In the genomic region with DNA sequence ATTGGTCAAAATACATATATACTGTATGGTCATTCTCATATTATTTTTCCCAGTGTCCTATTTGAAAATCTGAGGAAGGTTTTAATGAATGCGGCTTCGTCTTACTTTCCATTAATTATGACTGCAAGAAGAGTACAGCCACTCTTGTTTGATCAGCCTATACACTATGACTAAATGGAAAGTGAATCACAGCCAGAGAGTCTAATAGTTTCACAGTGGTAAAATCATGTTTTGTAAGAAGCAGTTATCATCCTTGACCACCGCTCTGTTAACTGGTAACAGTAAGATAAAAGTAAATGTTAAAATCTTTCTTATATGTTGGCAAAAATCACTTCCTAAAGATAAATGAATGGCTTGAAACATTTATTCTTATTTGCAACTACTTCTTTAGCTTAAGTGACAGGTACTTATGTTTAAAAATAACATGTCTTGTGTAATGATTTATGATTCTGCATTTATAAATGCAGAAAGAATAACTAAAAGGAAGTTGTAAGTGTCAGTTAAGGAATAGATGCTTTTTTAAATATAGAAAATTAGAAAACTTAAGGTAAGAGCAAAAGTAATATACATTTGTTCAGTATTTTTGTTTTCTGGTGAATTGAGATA, we compare ENCODE assay signal across 12 cellular contexts. TPM values are rescaled to one million over a fixed set of nuclear protein-coding genes. Genes with fewer than 3 reads are reported as not detected.
DNase-seq lines count a peak whose midpoint lies in the region; ATAC-seq, FAIRE-seq and TF ChIP-seq lines count a peak whose summit lies in the region.
"Had no signal": no experiment of that assay in that cellular context is flagged by ENCODE, and none has a peak within 500 bp of the region (broad histone marks: within the 10 kb centered on the region; RNA-seq: fewer than 3 reads in every experiment).

No MANE protein-coding gene starts in this region.

- no peak for DNase-seq in GM19239 (ENCODE audit: insufficient read length, low spot score)
- peak; percentile 50 for DNase-seq in dedifferentiated amniotic fluid mesenchymal stem cell (ENCODE audit: extremely low spot score)
- DNase-seq in stimulated activated CD4-positive, alpha-beta T cell treated with anti-CD3 and anti-CD28 coated beads, Interleukin-2, amount 100 ng/mL, for 48 hours: no peak
- no peak for DNase-seq in left lobe of liver (ENCODE audit: low spot score)
- DNase-seq in natural killer cell treated with Interleukin-12 subunit alpha and Interleukin-12 subunit beta and Interleukin-15 and Interleukin-18, amount 100 ng/mL, for 72 hours (ENCODE audit: low spot score): no peak
- DNase-seq in D721Med (ENCODE audit: insufficient read length, low spot score): no peak
- DNase-seq: activated effector memory CD4-positive, alpha-beta T cell treated with Interleukin-2 at 50 U/mL for 16 hours; DND-41; SJCRH30 had no signal

- H3K4me3 ChIP-seq in ACC112 (ENCODE audit: low read depth, low read length): peak overlapping the region; percentile 62
- H3K4me3 ChIP-seq: SJCRH30 had no signal

- no peaks in the 10 kb centered on the region for H3K27me3 Mint-ChIP-seq in natural killer cell treated with Interleukin-12 subunit alpha and Interleukin-12 subunit beta and Interleukin-15 and Interleukin-18, amount 100 ng/mL, for 72 hours

- H3K4me1 ChIP-seq in ACC112 (ENCODE audit: control insufficient read depth, insufficient read depth, low read length, unreplicated experiment): peaks cover 43% of the 10 kb centered on the region

- peak; percentile 61 for ATAC-seq in HG03460 (IDR thresholded peaks at IDR 0.05; ENCODE audit: unreplicated experiment)
- no peak for ATAC-seq in left lobe of liver
- ATAC-seq in natural killer cell treated with Interleukin-12 subunit alpha and Interleukin-12 subunit beta and Interleukin-15 and Interleukin-18, amount 100 ng/mL, for 72 hours: no peak

- no peaks in the 10 kb centered on the region for H3K9me3 Mint-ChIP-seq in natural killer cell treated with Interleukin-12 subunit alpha and Interleukin-12 subunit beta and Interleukin-15 and Interleukin-18, amount 100 ng/mL, for 72 hours

- H3K27ac ChIP-seq in ACC112 (ENCODE audit: low read depth, low read length): peak overlapping the region; percentile 88
- H3K27ac ChIP-seq: HL-60, SJCRH30 had no signal

- H3K27me3 ChIP-seq in ACC112 (ENCODE audit: insufficient read depth, low read length): no peaks in the 10 kb centered on the region
- H3K27me3 ChIP-seq: SJCRH30 had no signal

- peaks cover 6 to 16% of the 10 kb centered on the region in 2 donors for H3K4me1 Mint-ChIP-seq in natural killer cell treated with Interleukin-12 subunit alpha and Interleukin-12 subunit beta and Interleukin-15 and Interleukin-18, amount 100 ng/mL, for 72 hours (ENCODE audit: low read depth in 2 of 2)

- TF ChIP-seq CTCF in D721Med (IDR thresholded peaks at IDR 0.05; ENCODE audit: insufficient read depth, missing control alignments): no peak

- H2AFZ ChIP-seq in ACC112 (ENCODE audit: low read length, unreplicated experiment): peak overlapping the region; percentile 61

- H3K79me2 ChIP-seq in ACC112 (ENCODE audit: control insufficient read depth, insufficient read depth, low read length, unreplicated experiment): peaks cover 14% of the 10 kb centered on the region

- no peaks in the 10 kb centered on the region for H3K36me3 ChIP-seq in ACC112 (ENCODE audit: insufficient read depth, low read length)
- H3K36me3 ChIP-seq: SJCRH30 had no signal

- peak; percentile 18 for FAIRE-seq in GM19239 (lab: Jason Lieb, UNC)
- no peak for FAIRE-seq in D721Med (lab: Jason Lieb, UNC)

- no peak overlapping the region for H3K4me3 Mint-ChIP-seq in natural killer cell treated with Interleukin-12 subunit alpha and Interleukin-12 subunit beta and Interleukin-15 and Interleukin-18, amount 100 ng/mL, for 72 hours

- no peaks in the 10 kb centered on the region for H3K36me3 Mint-ChIP-seq in natural killer cell treated with Interleukin-12 subunit alpha and Interleukin-12 subunit beta and Interleukin-15 and Interleukin-18, amount 100 ng/mL, for 72 hours

- H3K27ac Mint-ChIP-seq in natural killer cell treated with Interleukin-12 subunit alpha and Interleukin-12 subunit beta and Interleukin-15 and Interleukin-18, amount 100 ng/mL, for 72 hours: no peak overlapping the region

RNA-seq across cellular contexts. Expression of a gene that starts 13.3 kb away (rescaled TPM):
- total RNA-seq in left lobe of liver: 0.65 TPM
- total RNA-seq in natural killer cell treated with Interleukin-12 subunit alpha and Interleukin-12 subunit beta and Interleukin-15 and Interleukin-18, amount 100 ng/mL, for 72 hours: 10 to 100 TPM; 17.3 to 19.4 TPM

Comparison
In these comparisons a context has a peak if more than half of its experiments do, and no peak if none do; other contexts are left out.
1. RNA of a gene that starts 13.3 kb away (total RNA-seq): 17.3 to 19.4 TPM in natural killer cell treated with Interleukin-12 subunit alpha and Interleukin-12 subunit beta and Interleukin-15 and Interleukin-18, amount 100 ng/mL, for 72 hours; 0.65 TPM in left lobe of liver (single experiment); every median in the first group is over 10 times any median in the second.